In the genomic region with DNA sequence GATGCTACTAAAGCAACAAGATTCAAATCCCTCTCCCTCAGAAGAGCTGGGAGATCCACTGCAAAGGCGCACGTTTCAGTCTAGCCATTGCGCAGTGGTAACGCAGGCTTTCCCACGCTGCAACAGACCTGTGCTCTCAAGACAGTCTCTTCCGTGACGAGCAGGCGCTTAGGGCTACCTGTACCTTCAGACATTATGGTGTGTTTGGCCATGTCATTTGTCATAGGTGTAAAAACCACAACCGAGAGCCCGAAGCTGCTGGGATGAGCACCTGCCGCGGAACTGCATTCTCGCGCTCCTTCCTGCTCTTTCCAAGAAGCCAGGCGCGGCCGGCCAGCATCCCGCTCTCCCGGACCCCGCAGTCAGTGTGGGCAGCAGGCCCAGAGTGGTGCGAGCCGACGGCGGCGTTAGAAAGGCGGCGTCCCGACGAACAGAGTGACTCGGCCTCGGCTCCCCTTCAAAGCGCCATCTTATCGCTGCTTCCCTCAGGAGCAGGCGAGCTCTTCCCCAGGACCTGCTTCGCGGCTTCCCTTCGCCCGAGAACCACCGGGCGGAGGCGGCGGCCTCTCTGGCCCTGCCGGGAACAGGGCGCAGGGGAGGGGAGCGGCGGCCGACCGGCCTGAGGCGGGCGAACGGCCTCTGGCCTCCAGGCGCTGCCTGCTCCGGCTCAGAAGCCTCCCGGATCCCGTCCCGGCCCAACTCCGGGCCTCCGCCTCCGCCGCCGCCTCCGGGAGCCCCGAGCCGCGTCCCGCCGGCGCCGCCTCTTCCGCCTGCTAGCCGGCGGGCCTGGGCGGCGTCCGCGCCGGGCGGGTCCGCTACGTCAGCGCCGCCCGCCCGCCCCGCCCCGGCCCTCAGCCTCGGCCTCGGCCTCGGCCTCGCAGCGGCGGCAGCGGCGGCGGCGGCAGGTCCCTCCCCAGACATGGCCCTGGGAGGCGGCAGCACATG, we compare ENCODE assay signal across 8 cellular contexts. TPM values are rescaled to one million over a fixed set of nuclear protein-coding genes. Genes with fewer than 3 reads are reported as not detected.
DNase-seq lines count a peak whose midpoint lies in the region; ATAC-seq and TF ChIP-seq lines count a peak whose summit lies in the region.

A gene with protein sequence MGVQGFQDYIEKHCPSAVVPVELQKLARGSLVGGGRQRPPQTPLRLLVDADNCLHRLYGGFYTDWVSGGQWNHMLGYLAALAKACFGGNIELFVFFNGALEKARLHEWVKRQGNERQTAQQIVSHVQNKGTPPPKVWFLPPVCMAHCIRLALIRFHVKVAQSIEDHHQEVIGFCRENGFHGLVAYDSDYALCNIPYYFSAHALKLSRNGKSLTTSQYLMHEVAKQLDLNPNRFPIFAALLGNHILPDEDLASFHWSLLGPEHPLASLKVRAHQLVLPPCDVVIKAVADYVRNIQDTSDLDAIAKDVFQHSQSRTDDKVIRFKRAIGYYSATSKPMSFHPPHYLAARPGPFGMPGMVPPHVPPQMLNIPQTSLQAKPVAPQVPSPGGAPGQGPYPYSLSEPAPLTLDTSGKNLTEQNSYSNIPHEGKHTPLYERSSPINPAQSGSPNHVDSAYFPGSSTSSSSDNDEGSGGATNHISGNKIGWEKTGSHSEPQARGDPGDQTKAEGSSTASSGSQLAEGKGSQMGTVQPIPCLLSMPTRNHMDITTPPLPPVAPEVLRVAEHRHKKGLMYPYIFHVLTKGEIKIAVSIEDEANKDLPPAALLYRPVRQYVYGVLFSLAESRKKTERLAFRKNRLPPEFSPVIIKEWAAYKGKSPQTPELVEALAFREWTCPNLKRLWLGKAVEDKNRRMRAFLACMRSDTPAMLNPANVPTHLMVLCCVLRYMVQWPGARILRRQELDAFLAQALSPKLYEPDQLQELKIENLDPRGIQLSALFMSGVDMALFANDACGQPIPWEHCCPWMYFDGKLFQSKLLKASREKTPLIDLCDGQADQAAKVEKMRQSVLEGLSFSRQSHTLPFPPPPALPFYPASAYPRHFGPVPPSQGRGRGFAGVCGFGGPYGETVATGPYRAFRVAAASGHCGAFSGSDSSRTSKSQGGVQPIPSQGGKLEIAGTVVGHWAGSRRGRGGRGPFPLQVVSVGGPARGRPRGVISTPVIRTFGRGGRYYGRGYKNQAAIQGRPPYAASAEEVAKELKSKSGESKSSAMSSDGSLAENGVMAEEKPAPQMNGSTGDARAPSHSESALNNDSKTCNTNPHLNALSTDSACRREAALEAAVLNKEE (plus strand): TSS at position 869 of the 945 bp plus-strand sequence. CDS start 231 bp downstream, outside the sequence.

- H3K27ac ChIP-seq in VCaP (peak within 1 kb of the TSS; percentile 96), iPS-20b (ENCODE audit: low read length) (peak within 1 kb of the TSS; percentile 69), skeletal muscle tissue (ENCODE audit: low read depth, low read length) (peak within 1 kb of the TSS; percentile 92)

- H3K27me3 ChIP-seq in iPS-20b (ENCODE audit: insufficient read depth, low read length), result no peaks in the 10 kb centered on the region
- H3K27me3 ChIP-seq in skeletal muscle tissue (ENCODE audit: control insufficient read depth in 3 of 3, insufficient read depth in 3 of 3, low read length in 3 of 3), result no peaks in the 10 kb centered on the region

- H3K4me1 ChIP-seq in iPS-20b (ENCODE audit: insufficient read depth, low read length), result peaks cover 9% of the 10 kb centered on the region; the same call in 1 of the 2 replicates
- H3K4me1 ChIP-seq in skeletal muscle tissue (ENCODE audit: control insufficient read depth in 3 of 3, insufficient read depth in 3 of 3, low read length in 3 of 3), result peaks cover 14 to 32% (median 31%) of the 10 kb centered on the region in 3 donors

- DNase-seq in NCI-H524 (lab: John Stamatoyannopoulos, UW) (peak; percentile 35 to 73), NCI-H524 treated with DMSO at 0.1 percent for 48 hours (lab: John Stamatoyannopoulos, UW) (no peak), NCI-H2081 treated with DMSO at 0.1 percent for 48 hours (lab: John Stamatoyannopoulos, UW) (peak; percentile 28), T47D (ENCODE audit: low read depth in 1 of 2, low spot score in 1 of 2) (peak; percentile 41 to 83)

- ATAC-seq in HG02943 (IDR thresholded peaks at IDR 0.05; ENCODE audit: low read depth, unreplicated experiment), result peak; percentile 43

- in situ Hi-C loops in T47D (cut with HindIII; ENCODE audit: low pct_unique_long_range_greater_than_20kb, low sequenced_read_pairs), result no loop called here

- H3K4me3 ChIP-seq in iPS-20b (ENCODE audit: low read length), result peak within 1 kb of the TSS; percentile 93
- peak within 1 kb of the TSS; percentile 91 to 99 (median 98) for H3K4me3 ChIP-seq in skeletal muscle tissue (ENCODE audit: low read length in 3 of 3)

- no peak for TF ChIP-seq CTCF in VCaP (conservative IDR thresholded peaks at IDR 0.05)

- H3K9ac ChIP-seq in iPS-20b (ENCODE audit: low read depth, low read length) (peak within 1 kb of the TSS; percentile 84), skeletal muscle tissue (ENCODE audit: low read depth in 1 of 3, low read length in 3 of 3) (peak within 1 kb of the TSS; percentile 93 to 96 (median 95))

- peaks cover 33% of the 10 kb centered on the region for H3K36me3 ChIP-seq in iPS-20b (ENCODE audit: insufficient read depth, low read depth, low read length)
- H3K36me3 ChIP-seq in skeletal muscle tissue (ENCODE audit: control insufficient read depth in 3 of 3, insufficient read depth in 3 of 3, low read length in 3 of 3), result peaks cover 18 to 27% (median 22%) of the 10 kb centered on the region in 3 donors

- H3K9me3 ChIP-seq in iPS-20b (ENCODE audit: insufficient read depth, low read depth, low read length) (no peaks in the 10 kb centered on the region), skeletal muscle tissue (ENCODE audit: control insufficient read depth in 3 of 3, low read length in 3 of 3) (no peaks in the 10 kb centered on the region)

RNA-seq across cellular contexts. Expression of the gene that starts here (rescaled TPM):
- 111 TPM for total RNA-seq in skeletal muscle tissue
